ENCODE assay signal across 8 cellular contexts in genomic region chr5:99033014-99033931, GRCh38.
A peak's percentile ranks its signal among the peaks of the same experiment; 100 is the strongest.
DNase-seq lines count a peak whose midpoint lies in the region; ATAC-seq and TF ChIP-seq lines count a peak whose summit lies in the region.

No MANE protein-coding gene starts in this region.

- H3K4me3 ChIP-seq in breast epithelium (peak overlapping the region; percentile 13 to 55 (median 38)), mucosa of rectum (ENCODE audit: low read length in 2 of 2) (peak overlapping the region; percentile 61 to 65)

- DNase-seq in HT-29 (ENCODE audit: low spot score) (peak; percentile 37), breast epithelium (ENCODE audit: low spot score in 2 of 2) (no peak), GM03348 (ENCODE audit: low spot score) (no peak), NCI-H345 (lab: John Stamatoyannopoulos, UW) (no peak), NCI-H1048 (lab: John Stamatoyannopoulos, UW) (no peak)

- peak overlapping the region in 1 of 2 donors; percentile 61 for H3K9ac ChIP-seq in mucosa of rectum (ENCODE audit: low read depth in 1 of 2, low read length in 2 of 2)

- TF ChIP-seq CTCF in breast epithelium (IDR thresholded peaks at IDR 0.05) = no peak

- H3K27ac ChIP-seq in breast epithelium (peak overlapping the region; percentile 69), mucosa of rectum (ENCODE audit: low read depth in 2 of 2, low read length in 2 of 2) (peak overlapping the region; percentile 48 to 76)

- intact Hi-C loops in breast epithelium (cut with DNase I; ENCODE audit: low total_unique reads) = no loop called here

- H3K4me1 ChIP-seq in breast epithelium (no peaks in the 10 kb centered on the region), mucosa of rectum (ENCODE audit: control insufficient read depth in 2 of 2, insufficient read depth in 2 of 2, low read length in 2 of 2) (peaks cover 17 to 31% of the 10 kb centered on the region in 2 donors)

- ATAC-seq in GM19395 (IDR thresholded peaks at IDR 0.05; ENCODE audit: unreplicated experiment) (peak; percentile 27), GM19467 (IDR thresholded peaks at IDR 0.05; ENCODE audit: unreplicated experiment) (no peak)

- H3K9me3 ChIP-seq in breast epithelium (no peaks in the 10 kb centered on the region), mucosa of rectum (ENCODE audit: control insufficient read depth in 2 of 2, low read length in 2 of 2) (no peaks in the 10 kb centered on the region)

- H3K27me3 ChIP-seq in breast epithelium = no peaks in the 10 kb centered on the region
- H3K27me3 ChIP-seq in mucosa of rectum (ENCODE audit: control insufficient read depth in 2 of 2, insufficient read depth in 2 of 2, low read length in 2 of 2) = no peaks in the 10 kb centered on the region

- TF ChIP-seq POLR2A in breast epithelium (IDR thresholded peaks at IDR 0.05) = no peak

- H3K36me3 ChIP-seq in breast epithelium (no peaks in the 10 kb centered on the region), mucosa of rectum (ENCODE audit: control insufficient read depth in 2 of 2, insufficient read depth in 2 of 2, low read length in 2 of 2) (no peaks in the 10 kb centered on the region)
